In genomic region chr4:61149278-61149677, GRCh38 we compare ENCODE assay signal across 25 cellular contexts. TPM values are rescaled to one million over a fixed set of nuclear protein-coding genes. Genes with fewer than 3 reads are reported as not detected.
DNase-seq lines count a peak whose midpoint lies in the region; ATAC-seq and TF ChIP-seq lines count a peak whose summit lies in the region.
"Had no signal": no experiment of that assay in that cellular context is flagged by ENCODE, and none has a peak within 500 bp of the region (broad histone marks: within the 10 kb centered on the region; RNA-seq: fewer than 3 reads in every experiment).

No MANE protein-coding gene starts in this region.

- H4K8ac ChIP-seq in IMR-90 (ENCODE audit: low read depth in 2 of 2, low read length in 2 of 2), result no peak overlapping the region

- no peaks in the 10 kb centered on the region for H3K27me3 Mint-ChIP-seq in CD4-positive, alpha-beta T cell
- H3K27me3 Mint-ChIP-seq: activated naive CD8-positive, alpha-beta T cell treated with anti-CD3 and anti-CD28 coated beads, Interleukin-2, amount 10 ng/mL, durations not matched to agents 7 days and 5 days had no signal

- no peak overlapping the region for H3K56ac ChIP-seq in IMR-90 (ENCODE audit: extremely low read depth, insufficient read depth, low read length)

- H3K18ac ChIP-seq in IMR-90 (ENCODE audit: low read depth, low read length), result no peak overlapping the region

- H2BK15ac ChIP-seq in IMR-90 (ENCODE audit: low read depth, low read length), result no peak overlapping the region

- H3K27ac ChIP-seq in IMR-90 (ENCODE audit: insufficient read depth, low read length) (no peak overlapping the region), RWPE1 (no peak overlapping the region)
- H3K27ac ChIP-seq in CD4-positive, alpha-beta T cell (ENCODE audit: low read depth, low read length), result no peak overlapping the region
- H3K27ac ChIP-seq: lower lobe of right lung, pancreas had no signal

- no peak overlapping the region for H3K14ac ChIP-seq in IMR-90 (replicated peaks; ENCODE audit: low read depth, low read length)

- H3K27ac Mint-ChIP-seq in CD4-positive, alpha-beta T cell, result no peak overlapping the region
- H3K27ac Mint-ChIP-seq: activated naive CD8-positive, alpha-beta T cell treated with anti-CD3 and anti-CD28 coated beads, Interleukin-2, amount 10 ng/mL, durations not matched to agents 7 days and 5 days; CD14-positive monocyte; endodermal cell; H9; nephron progenitor cell had no signal

- no peak overlapping the region for H2AFZ ChIP-seq in IMR-90 (replicated peaks; ENCODE audit: low read length, poor library complexity)

- TF ChIP-seq POLR2A in IMR-90 (IDR thresholded peaks at IDR 0.05; ENCODE audit: low read depth, low read length), result no peak

- no peak overlapping the region for H4K5ac ChIP-seq in IMR-90 (ENCODE audit: low read depth, low read length)

- no peak for TF ChIP-seq RAD21 in IMR-90 (IDR thresholded peaks at IDR 0.05; ENCODE audit: low read length)

- H2AK5ac ChIP-seq in IMR-90 (ENCODE audit: low read depth, low read length), result no peak overlapping the region

- ATAC-seq in IMR-90 (ENCODE audit: low read depth) (no peak), GM18511 (IDR thresholded peaks at IDR 0.05; ENCODE audit: unreplicated experiment) (no peak)
- no peak for ATAC-seq in CD4-positive, alpha-beta T cell (ENCODE audit: poor library complexity)
- ATAC-seq: lower lobe of right lung, pancreas, Right ventricle myocardium inferior had no signal

- H3K4me3 Mint-ChIP-seq in CD4-positive, alpha-beta T cell, result no peak overlapping the region
- H3K4me3 Mint-ChIP-seq: activated naive CD8-positive, alpha-beta T cell treated with anti-CD3 and anti-CD28 coated beads, Interleukin-2, amount 10 ng/mL, durations not matched to agents 7 days and 5 days; CD14-positive monocyte; endodermal cell; H9; nephron progenitor cell had no signal

- no peak overlapping the region for H3K9ac ChIP-seq in IMR-90 (ENCODE audit: low read depth, low read length)

- no peak overlapping the region for H3K4ac ChIP-seq in IMR-90 (ENCODE audit: low read depth, low read length)

- POLR2A ChIA-PET in IMR-90 (lab: Charles Lee; ENCODE audit: unreplicated experiment), result no interaction called here
- POLR2A ChIA-PET in RWPE1 (lab: Yijun Ruan, JAX; ENCODE audit: low non-redundant PET), result no interaction called here
- POLR2A ChIA-PET in CD4-positive, alpha-beta T cell (lab: Charles Lee), result no interaction called here

- H3K23ac ChIP-seq in IMR-90 (ENCODE audit: low read depth, low read length), result no peak overlapping the region

- no peaks in the 10 kb centered on the region for H3K27me3 ChIP-seq in IMR-90 (ENCODE audit: control insufficient read depth, insufficient read depth, low read length)
- no peaks in the 10 kb centered on the region for H3K27me3 ChIP-seq in CD4-positive, alpha-beta T cell (ENCODE audit: control insufficient read depth, insufficient read depth, low read length)
- H3K27me3 ChIP-seq: pancreas had no signal

- CTCF ChIA-PET in IMR-90 (lab: Yijun Ruan, JAX), result no interaction called here
- CTCF ChIA-PET in RWPE1 (lab: Yijun Ruan, JAX), result interaction anchor here (0.5 kb wide), 1 partner anchor 22 kb away, joined by 4 read pairs; no protein-coding TSS in a partner anchor
- CTCF ChIA-PET in CD4-positive, alpha-beta T cell (lab: Charles Lee), result no interaction called here

- intact Hi-C loops in IMR-90 (cut with micrococcal nuclease), result no loop called here
- intact Hi-C loops in CD4-positive, alpha-beta T cell (cut with DNase I, micrococcal nuclease), result no loop called here

- H3K36me3 ChIP-seq in IMR-90 (ENCODE audit: control insufficient read depth, insufficient read depth, low read length), result no peaks in the 10 kb centered on the region
- H3K36me3 ChIP-seq: lower lobe of right lung, pancreas had no signal

- no peaks in the 10 kb centered on the region for H3K79me1 ChIP-seq in IMR-90 (ENCODE audit: low read depth in 1 of 2, low read length in 2 of 2)

- in situ Hi-C loops in IMR-90 (cut with MboI; ENCODE audit: low sequenced_read_pairs), result no loop called here

- no TSS peak for BruUV-seq in IMR-90 (replicated peaks; lab: Mats Ljungman, UMichigan)

- H2BK20ac ChIP-seq in IMR-90 (ENCODE audit: low read depth, low read length), result no peak overlapping the region

- no peak for TF ChIP-seq CTCF in IMR-90 (conservative IDR thresholded peaks at IDR 0.05; ENCODE audit: low read depth, low read length)
- no peak for TF ChIP-seq CTCF in RWPE1 (conservative IDR thresholded peaks at IDR 0.05; ENCODE audit: low read depth)
- no peak for TF ChIP-seq CTCF in cardiac fibroblast (IDR thresholded peaks at IDR 0.05; ENCODE audit: low read depth, low read length)
- no peak for TF ChIP-seq CTCF in CD4-positive, alpha-beta T cell (IDR thresholded peaks at IDR 0.05)

- DNase-seq in IMR-90 (peak; percentile 13), RWPE1 (ENCODE audit: low spot score) (peak; percentile 3), cardiac fibroblast (ENCODE audit: low read depth in 2 of 2) (peak; percentile 26 to 85), non-pigmented ciliary epithelial cell (ENCODE audit: low read depth) (peak; percentile 10), cerebellar cortex (ENCODE audit: low spot score) (no peak), NOMO-1 (lab: John Stamatoyannopoulos, UW; ENCODE audit: unreplicated experiment in 2 of 2) (no peak)
- no peak for DNase-seq in CD4-positive, alpha-beta T cell
- DNase-seq: activated CD4-positive, CD25-positive, alpha-beta regulatory T cell treated with anti-CD3 and anti-CD28 coated beads, Interleukin-2, amount 50 U/mL, for 72 hours; activated effector memory CD4-positive, alpha-beta T cell treated with anti-CD3 and anti-CD28 coated beads, Interleukin-2, amount 50 U/mL, for 16 hours; activated naive CD8-positive, alpha-beta T cell treated with anti-CD3 and anti-CD28 coated beads, Interleukin-2, amount 10 ng/mL, durations not matched to agents 7 days and 5 days; cortex of kidney; endodermal cell; H9; kidney glomerular epithelial cell; lower lobe of right lung; NCI-H146; NCI-H69; nephron progenitor cell; pancreas; stimulated activated CD4-positive, alpha-beta T cell treated with anti-CD3 and anti-CD28 coated beads, Interleukin-4, amount 100 ng/mL, for 4 hours; stimulated activated naive CD4-positive, alpha-beta T cell treated with Interleukin-2 at 50 U/mL for 16 hours had no signal

- H3K9me3 Mint-ChIP-seq in CD4-positive, alpha-beta T cell, result peaks cover 7% of the 10 kb centered on the region
- H3K9me3 Mint-ChIP-seq: endodermal cell, H9, nephron progenitor cell had no signal

- H3K4me1 Mint-ChIP-seq in CD4-positive, alpha-beta T cell (ENCODE audit: low read depth), result no peaks in the 10 kb centered on the region
- H3K4me1 Mint-ChIP-seq: activated naive CD8-positive, alpha-beta T cell treated with anti-CD3 and anti-CD28 coated beads, Interleukin-2, amount 10 ng/mL, durations not matched to agents 7 days and 5 days; CD14-positive monocyte; endodermal cell; nephron progenitor cell had no signal

- H3K4me1 ChIP-seq in IMR-90 (ENCODE audit: control insufficient read depth, insufficient read depth, low read length), result no peaks in the 10 kb centered on the region
- H3K4me1 ChIP-seq: lower lobe of right lung, pancreas had no signal

- H3K9me1 ChIP-seq in IMR-90 (ENCODE audit: insufficient read depth, low read length), result no peaks in the 10 kb centered on the region

- H3K4me3 ChIP-seq in IMR-90 (ENCODE audit: insufficient read depth, low read depth, low read length) (no peak overlapping the region), cardiac fibroblast (replicated peaks in 1 of 2; ENCODE audit: low read depth in 2 of 2, low read length in 2 of 2) (no peak overlapping the region)
- H3K4me3 ChIP-seq: lower lobe of right lung, pancreas had no signal

- H4K91ac ChIP-seq in IMR-90 (ENCODE audit: insufficient read depth, low read depth, low read length), result no peak overlapping the region

- H4K20me1 ChIP-seq in IMR-90 (ENCODE audit: insufficient read depth, low read length), result no peaks in the 10 kb centered on the region

- no peak overlapping the region for H3K4me2 ChIP-seq in IMR-90 (ENCODE audit: low read depth, low read length)

- no peaks in the 10 kb centered on the region for H3K36me3 Mint-ChIP-seq in CD4-positive, alpha-beta T cell (ENCODE audit: low read depth)
- H3K36me3 Mint-ChIP-seq: activated naive CD8-positive, alpha-beta T cell treated with anti-CD3 and anti-CD28 coated beads, Interleukin-2, amount 10 ng/mL, durations not matched to agents 7 days and 5 days; CD14-positive monocyte had no signal

- no peak overlapping the region for H2AK9ac ChIP-seq in IMR-90 (replicated peaks; ENCODE audit: low read depth, low read length, poor library complexity)

- H3K9me3 ChIP-seq in IMR-90 (ENCODE audit: control insufficient read depth, insufficient read depth, low read length), result no peaks in the 10 kb centered on the region
- H3K9me3 ChIP-seq in CD4-positive, alpha-beta T cell (ENCODE audit: control insufficient read depth, low read length), result no peaks in the 10 kb centered on the region
- H3K9me3 ChIP-seq: lower lobe of right lung, pancreas had no signal

- H2BK5ac ChIP-seq in IMR-90 (ENCODE audit: low read depth, low read length, poor library complexity, severe bottlenecking), result no peak overlapping the region

- dilution Hi-C loops in IMR-90 (cut with HindIII; ENCODE audit: low sequenced_read_pairs, unreplicated experiment), result no loop called here

- H2BK120ac ChIP-seq in IMR-90 (ENCODE audit: low read depth, low read length), result no peak overlapping the region

TF ChIP-seq in IMR-90, 13 proteins besides CTCF, POLR2A, EP300 and RAD21:
- TF ChIP-seq CEBPB (IDR thresholded peaks at IDR 0.05; ENCODE audit: low read depth, low read length) (peak; percentile 23; the same call in 1 of the 2 replicates), MAFK (IDR thresholded peaks at IDR 0.05; ENCODE audit: low read depth, low read length) (no peak)

RNA-seq across cellular contexts. Expression of gene ADGRL3, which starts 50.8 kb away (rescaled TPM):
- 2.2 and 2.5 TPM in 2 replicates for total RNA-seq in IMR-90 (2012; rRNA removed)
- 0.46 TPM in 2 replicates for polyA plus RNA-seq in IMR-90 (2012; rRNA removed)
- 0.05 and 0.08 TPM in 2 replicates for polyA plus RNA-seq in IMR-90 (2012; cell fraction: cytosol; rRNA removed)
- polyA plus RNA-seq in IMR-90 (2012; cell fraction: nucleus; rRNA removed; ENCODE audit: low replicate concordance), result 0.04 and 0.26 TPM in 2 replicates
- not detected for total RNA-seq in CD4-positive, alpha-beta T cell
- total RNA-seq: activated naive CD8-positive, alpha-beta T cell treated with anti-CD3 and anti-CD28 coated beads, Interleukin-2, amount 10 ng/mL, durations not matched to agents 7 days and 5 days; OCI-LY7 had no signal
- polyA plus RNA-seq: CD14-positive monocyte had no signal

Comparison
In these comparisons a context has a peak if more than half of its experiments do, and no peak if none do; other contexts are left out.
1. DNase-seq: peak in IMR-90 (single experiment), RWPE1 (single experiment), cardiac fibroblast (2 of 2) and non-pigmented ciliary epithelial cell (single experiment); none in cerebellar cortex (single experiment), NOMO-1 (0 of 2) and CD4-positive, alpha-beta T cell (0 of 10).